In the genomic region with DNA sequence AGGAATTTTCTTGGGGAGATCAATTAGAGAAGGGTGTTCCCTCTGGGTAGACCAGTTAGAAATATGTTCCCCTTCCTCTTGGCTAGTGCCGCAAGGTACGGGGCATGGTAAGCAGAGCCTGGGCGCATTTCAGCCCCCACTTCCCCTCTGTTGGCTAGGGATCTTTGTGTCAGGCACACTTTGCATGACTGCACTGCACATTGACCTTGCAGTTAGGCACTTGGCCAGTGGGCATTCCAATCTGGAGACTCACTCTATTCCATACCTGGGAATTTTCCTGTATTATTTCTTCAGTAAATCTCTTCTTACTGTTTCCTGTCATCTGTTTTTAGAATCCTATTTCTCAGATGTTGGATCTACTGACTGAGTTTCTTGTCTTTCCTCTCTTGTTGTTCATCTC, we compare ENCODE assay signal across 16 cellular contexts. TPM values are rescaled to one million over a fixed set of nuclear protein-coding genes. Genes with fewer than 3 reads are reported as not detected.
DNase-seq lines count a peak whose midpoint lies in the region; ATAC-seq and TF ChIP-seq lines count a peak whose summit lies in the region.
"Had no signal": no experiment of that assay in that cellular context is flagged by ENCODE, and none has a peak within 500 bp of the region (broad histone marks: within the 10 kb centered on the region; RNA-seq: fewer than 3 reads in every experiment).

No MANE protein-coding gene starts in this region.

- TF ChIP-seq EP300 in Ishikawa (IDR thresholded peaks at IDR 0.05; ENCODE audit: borderline replicate concordance): peak; percentile 23; the same call in 1 of the 2 replicates

- H3K9ac ChIP-seq in liver (ENCODE audit: low read depth in 1 of 2, low read length in 2 of 2): no peak overlapping the region

- ATAC-seq in sciatic nerve (no peak), HG03196 (IDR thresholded peaks at IDR 0.05; ENCODE audit: unreplicated experiment) (no peak)
- ATAC-seq: stimulated activated naive B cell treated with anti-CD40 and anti-IgM and Interleukin-4, amounts not matched to agents 10 μg/mL and 1 μg/mL and 100 μg/mL, for 72 hours had no signal

- WGBS in liver: 31% methylated on average over 3 of the region's 3 CpGs

- DNase-seq in A172 (ENCODE audit: low spot score): peak; percentile 49
- peak; percentile 36 for DNase-seq in choroid plexus epithelial cell (ENCODE audit: low read depth)
- DNase-seq in sciatic nerve (ENCODE audit: low spot score): no peak
- DNase-seq in NK-92 treated with Interleukin-12 subunit alpha and Interleukin-12 subunit beta, amount 100 ng/mL, for 24 hours (lab: John Stamatoyannopoulos, UW): no peak
- DNase-seq in stimulated activated CD4-positive, alpha-beta T cell treated with anti-CD3 and anti-CD28 coated beads, Interleukin-15, amount 100 ng/mL, for 24 hours: no peak
- DNase-seq: activated naive CD8-positive, alpha-beta T cell treated with anti-CD3 and anti-CD28 coated beads for 36 hours; dorsolateral prefrontal cortex; erythroblast; glutamatergic neuron; NCI-H1930; stimulated activated naive B cell treated with anti-CD40 and anti-IgM and Interleukin-4, amounts not matched to agents 10 μg/mL and 1 μg/mL and 100 μg/mL, for 72 hours had no signal

- no peaks in the 10 kb centered on the region for H3K9me3 ChIP-seq in liver (ENCODE audit: control insufficient read depth in 4 of 4, low read length in 3 of 4)

- no peaks in the 10 kb centered on the region for H3K27me3 ChIP-seq in liver (ENCODE audit: control insufficient read depth in 4 of 4, insufficient read depth in 4 of 4, low read length in 3 of 4)

- H3K4me1 ChIP-seq in liver (ENCODE audit: control insufficient read depth in 4 of 4, insufficient read depth in 4 of 4, low read length in 3 of 4): peaks cover 0 to 4% (median 0%) of the 10 kb centered on the region in 4 donors

- H3K36me3 ChIP-seq in liver (ENCODE audit: control insufficient read depth in 4 of 4, insufficient read depth in 3 of 4, low read depth in 1 of 4, low read length in 3 of 4): no peaks in the 10 kb centered on the region

- TF ChIP-seq CTCF in choroid plexus epithelial cell (conservative IDR thresholded peaks at IDR 0.05; ENCODE audit: low read depth, low read length) (no peak), liver (IDR thresholded peaks at IDR 0.05; ENCODE audit: low read depth, low read length, missing input control) (peak; percentile 3)

- no peak for TF ChIP-seq RAD21 in Ishikawa (IDR thresholded peaks at IDR 0.05; ENCODE audit: low read depth)
- peak; percentile 19 to 48 for TF ChIP-seq RAD21 in liver (IDR thresholded peaks at IDR 0.05)

- H3K4me3 ChIP-seq in choroid plexus epithelial cell (ENCODE audit: low read depth, low read length) (no peak overlapping the region), liver (ENCODE audit: low read depth in 1 of 3, low read length in 3 of 3) (no peak overlapping the region)
- H3K4me3 ChIP-seq: dorsolateral prefrontal cortex had no signal

- H3K27ac ChIP-seq in liver (ENCODE audit: low read depth in 1 of 2, low read length in 2 of 2): peak overlapping the region; percentile 45 to 46
- H3K27ac ChIP-seq: dorsolateral prefrontal cortex had no signal

- intact Hi-C loops in sciatic nerve (cut with DNase I): no loop called here

TF ChIP-seq in Ishikawa, 13 proteins besides CTCF, POLR2A, EP300 and RAD21:
- TF ChIP-seq NFIC (IDR thresholded peaks at IDR 0.05) (0 out of 2 replicates have a peak, but pooled peaks have one; percentile 55), EGR1 (IDR thresholded peaks at IDR 0.05) (no peak), TEAD4 (IDR thresholded peaks at IDR 0.05) (peak; percentile 50; the same call in 1 of the 2 replicates)

TF ChIP-seq in liver, 16 proteins besides CTCF, POLR2A, EP300 and RAD21:
- TF ChIP-seq FOXA1 (IDR thresholded peaks at IDR 0.05): no peak
- peak; percentile 79 to 87 for TF ChIP-seq HNF4A (conservative IDR thresholded peaks at IDR 0.05)
- no peak for TF ChIP-seq FOXA2 (IDR thresholded peaks at IDR 0.05)
- TF ChIP-seq SP1 (IDR thresholded peaks at IDR 0.05): peak; percentile 81
- no peak for TF ChIP-seq TAF1 (conservative IDR thresholded peaks at IDR 0.05)
- no peak for TF ChIP-seq EGR1 (IDR thresholded peaks at IDR 0.05; ENCODE audit: low read depth in 2 of 2)
- TF ChIP-seq ATF3 (IDR thresholded peaks at IDR 0.05): peak; percentile 70
- no peak for TF ChIP-seq NR2F2 (IDR thresholded peaks at IDR 0.05)
- TF ChIP-seq YY1 (IDR thresholded peaks at IDR 0.05): peak; percentile 19
- TF ChIP-seq, protein P1, sequence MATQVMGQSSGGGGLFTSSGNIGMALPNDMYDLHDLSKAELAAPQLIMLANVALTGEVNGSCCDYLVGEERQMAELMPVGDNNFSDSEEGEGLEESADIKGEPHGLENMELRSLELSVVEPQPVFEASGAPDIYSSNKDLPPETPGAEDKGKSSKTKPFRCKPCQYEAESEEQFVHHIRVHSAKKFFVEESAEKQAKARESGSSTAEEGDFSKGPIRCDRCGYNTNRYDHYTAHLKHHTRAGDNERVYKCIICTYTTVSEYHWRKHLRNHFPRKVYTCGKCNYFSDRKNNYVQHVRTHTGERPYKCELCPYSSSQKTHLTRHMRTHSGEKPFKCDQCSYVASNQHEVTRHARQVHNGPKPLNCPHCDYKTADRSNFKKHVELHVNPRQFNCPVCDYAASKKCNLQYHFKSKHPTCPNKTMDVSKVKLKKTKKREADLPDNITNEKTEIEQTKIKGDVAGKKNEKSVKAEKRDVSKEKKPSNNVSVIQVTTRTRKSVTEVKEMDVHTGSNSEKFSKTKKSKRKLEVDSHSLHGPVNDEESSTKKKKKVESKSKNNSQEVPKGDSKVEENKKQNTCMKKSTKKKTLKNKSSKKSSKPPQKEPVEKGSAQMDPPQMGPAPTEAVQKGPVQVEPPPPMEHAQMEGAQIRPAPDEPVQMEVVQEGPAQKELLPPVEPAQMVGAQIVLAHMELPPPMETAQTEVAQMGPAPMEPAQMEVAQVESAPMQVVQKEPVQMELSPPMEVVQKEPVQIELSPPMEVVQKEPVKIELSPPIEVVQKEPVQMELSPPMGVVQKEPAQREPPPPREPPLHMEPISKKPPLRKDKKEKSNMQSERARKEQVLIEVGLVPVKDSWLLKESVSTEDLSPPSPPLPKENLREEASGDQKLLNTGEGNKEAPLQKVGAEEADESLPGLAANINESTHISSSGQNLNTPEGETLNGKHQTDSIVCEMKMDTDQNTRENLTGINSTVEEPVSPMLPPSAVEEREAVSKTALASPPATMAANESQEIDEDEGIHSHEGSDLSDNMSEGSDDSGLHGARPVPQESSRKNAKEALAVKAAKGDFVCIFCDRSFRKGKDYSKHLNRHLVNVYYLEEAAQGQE (IDR thresholded peaks at IDR 0.05): no peak
- peak; percentile 64 to 67 for TF ChIP-seq JUND (IDR thresholded peaks at IDR 0.05)
- TF ChIP-seq RXRA (IDR thresholded peaks at IDR 0.05): peak; percentile 61 to 63
- TF ChIP-seq GABPA (IDR thresholded peaks at IDR 0.05 in 1 of 2, conservative IDR thresholded peaks at IDR 0.05 in 1 of 2): no peak
- TF ChIP-seq, protein P2, sequence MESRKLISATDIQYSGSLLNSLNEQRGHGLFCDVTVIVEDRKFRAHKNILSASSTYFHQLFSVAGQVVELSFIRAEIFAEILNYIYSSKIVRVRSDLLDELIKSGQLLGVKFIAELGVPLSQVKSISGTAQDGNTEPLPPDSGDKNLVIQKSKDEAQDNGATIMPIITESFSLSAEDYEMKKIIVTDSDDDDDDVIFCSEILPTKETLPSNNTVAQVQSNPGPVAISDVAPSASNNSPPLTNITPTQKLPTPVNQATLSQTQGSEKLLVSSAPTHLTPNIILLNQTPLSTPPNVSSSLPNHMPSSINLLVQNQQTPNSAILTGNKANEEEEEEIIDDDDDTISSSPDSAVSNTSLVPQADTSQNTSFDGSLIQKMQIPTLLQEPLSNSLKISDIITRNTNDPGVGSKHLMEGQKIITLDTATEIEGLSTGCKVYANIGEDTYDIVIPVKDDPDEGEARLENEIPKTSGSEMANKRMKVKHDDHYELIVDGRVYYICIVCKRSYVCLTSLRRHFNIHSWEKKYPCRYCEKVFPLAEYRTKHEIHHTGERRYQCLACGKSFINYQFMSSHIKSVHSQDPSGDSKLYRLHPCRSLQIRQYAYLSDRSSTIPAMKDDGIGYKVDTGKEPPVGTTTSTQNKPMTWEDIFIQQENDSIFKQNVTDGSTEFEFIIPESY (IDR thresholded peaks at IDR 0.05): no peak
- TF ChIP-seq HNF4G (IDR thresholded peaks at IDR 0.05): no peak
- TF ChIP-seq, protein P3, sequence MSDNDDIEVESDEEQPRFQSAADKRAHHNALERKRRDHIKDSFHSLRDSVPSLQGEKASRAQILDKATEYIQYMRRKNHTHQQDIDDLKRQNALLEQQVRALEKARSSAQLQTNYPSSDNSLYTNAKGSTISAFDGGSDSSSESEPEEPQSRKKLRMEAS (IDR thresholded peaks at IDR 0.05): no peak

RNA-seq across cellular contexts. Expression of gene CACNA1D, which starts 30.0 kb away (rescaled TPM):
- total RNA-seq in A172 (2014; rRNA removed; shearing (Covaris generic)): 0.05 TPM in 1 of 2 replicates, not detected in the other
- total RNA-seq in liver (10 to 100 TPM in 1 of 2 donors, 1 to 10 TPM in 1; 3.8 to 18.9 TPM), sciatic nerve (13.0 TPM)
- polyA plus RNA-seq in liver: 1 to 10 TPM; 1.8 to 3.0 TPM
- total RNA-seq: activated naive CD8-positive, alpha-beta T cell treated with anti-CD3 and anti-CD28 coated beads for 36 hours; NCI-H460; pulmonary artery endothelial cell had no signal

Comparison
In these comparisons a context has a peak if more than half of its experiments do, and no peak if none do; other contexts are left out.
1. DNase-seq: peak in A172 (single experiment) and choroid plexus epithelial cell (single experiment); none in sciatic nerve (single experiment), NK-92 treated with Interleukin-12 subunit alpha and Interleukin-12 subunit beta, amount 100 ng/mL, for 24 hours (single experiment) and stimulated activated CD4-positive, alpha-beta T cell treated with anti-CD3 and anti-CD28 coated beads, Interleukin-15, amount 100 ng/mL, for 24 hours (single experiment).